ENCODE assay signal across 8 cellular contexts in the genomic region with DNA sequence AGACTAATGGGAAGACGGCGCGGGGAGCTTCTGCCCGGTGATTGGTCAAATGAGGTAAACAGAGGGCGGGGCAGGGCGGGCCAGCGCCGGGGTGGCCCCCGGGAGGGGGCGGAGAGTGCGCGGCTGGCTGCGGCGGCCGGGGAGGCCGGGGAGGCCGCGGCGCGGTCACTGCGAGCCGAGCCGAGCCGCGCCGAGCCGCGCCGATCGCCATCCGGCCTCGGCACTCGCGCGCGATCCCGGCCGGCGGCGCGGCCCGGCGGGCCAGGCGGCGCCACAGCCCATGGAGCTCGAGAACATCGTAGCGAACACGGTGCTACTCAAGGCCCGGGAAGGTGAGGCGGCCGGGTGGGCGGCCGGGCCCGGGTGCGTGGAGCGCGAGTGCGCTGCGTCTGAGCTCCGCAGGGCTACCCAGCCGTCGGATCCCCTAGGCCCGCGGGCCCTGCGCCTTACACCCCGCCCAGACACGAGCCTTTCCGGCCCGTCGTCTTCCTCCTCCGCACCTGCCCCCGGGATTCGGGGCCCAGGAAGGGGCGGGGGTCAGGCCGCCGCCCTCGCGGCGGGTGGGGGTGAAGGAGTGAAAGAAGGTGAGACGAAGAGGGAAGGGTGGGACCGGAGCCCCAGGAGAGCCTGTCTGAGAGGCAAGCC. TPM values are rescaled to one million over a fixed set of nuclear protein-coding genes. Genes with fewer than 3 reads are reported as not detected.
DNase-seq lines count a peak whose midpoint lies in the region; ATAC-seq and TF ChIP-seq lines count a peak whose summit lies in the region.

A gene (plus strand): TSS at position 111 of the 645 bp plus-strand sequence. CDS start 170 bp downstream, at position 281.

- intact Hi-C loops in activated naive CD4-positive, alpha-beta T cell treated with anti-CD3 and anti-CD28 coated beads for 36 hours (cut with micrococcal nuclease) = loop anchor here (1.0 to 5.0 kb wide), 8 partner anchors 23 to 1039 kb away; a partner anchor contains a TSS
- intact Hi-C loops in Right ventricle myocardium inferior (cut with DNase I) (loop anchor here (1.0 to 2.0 kb wide), 3 partner anchors 20 to 71 kb away; a partner anchor contains a TSS), posterior vena cava (cut with DNase I) (no loop called here)

- TF ChIP-seq POLR2A in Peyer's patch (IDR thresholded peaks at IDR 0.05) = peak in 1 of 2 donors; percentile 89

- peaks cover 0 to 44% (median 36%) of the 10 kb centered on the region in 4 donors for H3K4me1 ChIP-seq in Peyer's patch

- peak within 1 kb of the TSS; percentile 92 to 98 (median 94) for H3K27ac ChIP-seq in Peyer's patch

- H3K9me3 ChIP-seq in Peyer's patch = no peaks in the 10 kb centered on the region

- H3K9me3 Mint-ChIP-seq in activated naive CD4-positive, alpha-beta T cell treated with anti-CD3 and anti-CD28 coated beads for 36 hours = no peaks in the 10 kb centered on the region

- H3K27ac Mint-ChIP-seq in activated naive CD4-positive, alpha-beta T cell treated with anti-CD3 and anti-CD28 coated beads for 36 hours = peak within 1 kb of the TSS; percentile 95

- H3K36me3 Mint-ChIP-seq in activated naive CD4-positive, alpha-beta T cell treated with anti-CD3 and anti-CD28 coated beads for 36 hours (ENCODE audit: low read depth) = peaks cover 43% of the 10 kb centered on the region

- no peaks in the 10 kb centered on the region for H3K27me3 ChIP-seq in Peyer's patch

- H3K4me1 Mint-ChIP-seq in activated naive CD4-positive, alpha-beta T cell treated with anti-CD3 and anti-CD28 coated beads for 36 hours (ENCODE audit: low read depth) = peaks cover 40% of the 10 kb centered on the region

- TF ChIP-seq CTCF in Peyer's patch (IDR thresholded peaks at IDR 0.05) = peak in 1 of 6 experiments; percentile 4

- H3K4me3 ChIP-seq in Peyer's patch = peak within 1 kb of the TSS; percentile 74 to 93 (median 90)

- CTCF ChIA-PET in activated naive CD4-positive, alpha-beta T cell treated with anti-CD3 and anti-CD28 coated beads for 36 hours (lab: Charles Lee) = interaction anchor here (0.5 to 10.3 kb wide), 9 partner anchors 19 to 114 kb away, joined by 3 to 111 read pairs (median 4); no protein-coding TSS in a partner anchor

- peaks cover 0 to 15% (median 0%) of the 10 kb centered on the region in 3 donors for H3K36me3 ChIP-seq in Peyer's patch

- no peaks in the 10 kb centered on the region for H3K27me3 Mint-ChIP-seq in activated naive CD4-positive, alpha-beta T cell treated with anti-CD3 and anti-CD28 coated beads for 36 hours (ENCODE audit: low read depth)

- DNase-seq in NCI-H2196 (lab: John Stamatoyannopoulos, UW; ENCODE audit: unreplicated experiment) = peak; percentile 40
- DNase-seq in NCI-H2196 treated with DMSO at 0.1 percent for 48 hours (lab: John Stamatoyannopoulos, UW; ENCODE audit: unreplicated experiment) = no peak
- DNase-seq in Peyer's patch = peak; percentile 75 to 87 (median 76)
- peak; percentile 79 for DNase-seq in activated naive CD4-positive, alpha-beta T cell treated with anti-CD3 and anti-CD28 coated beads for 36 hours
- DNase-seq in Right ventricle myocardium inferior (ENCODE audit: missing footprints) = peak; percentile 78
- peak; percentile 87 for DNase-seq in posterior vena cava (ENCODE audit: low spot score)
- DNase-seq in NCI-H1048 (lab: John Stamatoyannopoulos, UW) = no peak

- peak within 1 kb of the TSS; percentile 95 for H3K4me3 Mint-ChIP-seq in activated naive CD4-positive, alpha-beta T cell treated with anti-CD3 and anti-CD28 coated beads for 36 hours

- ATAC-seq in HG02938 (IDR thresholded peaks at IDR 0.05; ENCODE audit: unreplicated experiment) (peak; percentile 5), Right ventricle myocardium inferior (no peak)

RNA-seq across cellular contexts. Expression of the gene that starts here (rescaled TPM):
- total RNA-seq in Peyer's patch (100 to 1,000 TPM in 1 of 4 donors, 10 to 100 TPM in 3; 36.2 to 140 (median 40.7) TPM), Right ventricle myocardium inferior (18.1 TPM), posterior vena cava (10 to 100 TPM; 22.9 to 28.2 TPM)
- 100 to 1,000 TPM; 117 to 133 TPM for total RNA-seq in activated naive CD4-positive, alpha-beta T cell treated with anti-CD3 and anti-CD28 coated beads for 36 hours

Comparison
In these comparisons a context has a peak if more than half of its experiments do, and no peak if none do; other contexts are left out.
1. DNase-seq: peak in NCI-H2196 (single experiment), Peyer's patch (3 of 3), activated naive CD4-positive, alpha-beta T cell treated with anti-CD3 and anti-CD28 coated beads for 36 hours (single experiment), Right ventricle myocardium inferior (single experiment) and posterior vena cava (single experiment); none in NCI-H2196 treated with DMSO at 0.1 percent for 48 hours (single experiment) and NCI-H1048 (single experiment).
2. intact Hi-C loops: an anchor here in activated naive CD4-positive, alpha-beta T cell treated with anti-CD3 and anti-CD28 coated beads for 36 hours (1.0 to 5.0 kb wide) and Right ventricle myocardium inferior (1.0 to 2.0 kb wide); none called in posterior vena cava.